8 cellular contexts compared by ENCODE assay signal in genomic region chr2:131105950-131106801, GRCh38. TPM values are rescaled to one million over a fixed set of nuclear protein-coding genes. Genes with fewer than 3 reads are reported as not detected.
DNase-seq lines count a peak whose midpoint lies in the region; ATAC-seq and TF ChIP-seq lines count a peak whose summit lies in the region.

No MANE protein-coding gene starts in this region.

- peak overlapping the region; percentile 78 for H3K9ac ChIP-seq in parathyroid adenoma

- peak overlapping the region; percentile 98 for H3K27ac Mint-ChIP-seq in activated T-helper 2 cell treated with anti-CD3 and anti-CD28 coated beads, Interferon-gamma antibody, Interleukin-2, Interleukin-4, amounts not matched to agents 10 μg/mL and 5 μg/mL and 100 μg/mL, durations not matched to agents 14 hours and 24 hours and 36 hours

- peak; percentile 55 for DNase-seq in activated naive CD4-positive, alpha-beta T cell treated with Interleukin-2 at 50 U/mL for 16 hours
- DNase-seq in activated naive CD4-positive, alpha-beta T cell (lab: John Stamatoyannopoulos, UW), result no peak
- peak; percentile 35 to 55 for DNase-seq in NCI-H526 (lab: John Stamatoyannopoulos, UW)
- DNase-seq in activated T-helper 2 cell treated with anti-CD3 and anti-CD28 coated beads, Interferon-gamma antibody, Interleukin-2, Interleukin-4, amounts not matched to agents 10 μg/mL and 5 μg/mL and 100 μg/mL, durations not matched to agents 14 hours and 24 hours and 36 hours (ENCODE audit: low spot score), result no peak
- peak; percentile 56 for DNase-seq in glomerular visceral epithelial cell (ENCODE audit: extremely low spot score)
- no peak for DNase-seq in NCI-H187 (lab: John Stamatoyannopoulos, UW)

- intact Hi-C loops in activated T-helper 2 cell treated with anti-CD3 and anti-CD28 coated beads, Interferon-gamma antibody, Interleukin-2, Interleukin-4, amounts not matched to agents 10 μg/mL and 5 μg/mL and 100 μg/mL, durations not matched to agents 14 hours and 24 hours and 36 hours (cut with micrococcal nuclease), result loop anchor here (1.0 to 10.0 kb wide), 6 partner anchors 9 to 731 kb away; partner anchors contain the start of gene FAM168B

- peak overlapping the region; percentile 100 for H3K4me3 Mint-ChIP-seq in activated T-helper 2 cell treated with anti-CD3 and anti-CD28 coated beads, Interferon-gamma antibody, Interleukin-2, Interleukin-4, amounts not matched to agents 10 μg/mL and 5 μg/mL and 100 μg/mL, durations not matched to agents 14 hours and 24 hours and 36 hours (ENCODE audit: low read depth)

- peak overlapping the region; percentile 91 for H2AFZ ChIP-seq in parathyroid adenoma

- H3K27me3 Mint-ChIP-seq in activated T-helper 2 cell treated with anti-CD3 and anti-CD28 coated beads, Interferon-gamma antibody, Interleukin-2, Interleukin-4, amounts not matched to agents 10 μg/mL and 5 μg/mL and 100 μg/mL, durations not matched to agents 14 hours and 24 hours and 36 hours (ENCODE audit: low read depth), result no peaks in the 10 kb centered on the region

- ATAC-seq in HG02852 (IDR thresholded peaks at IDR 0.05; ENCODE audit: unreplicated experiment), result peak; percentile 41

- peaks cover 50% of the 10 kb centered on the region for H3K4me1 Mint-ChIP-seq in activated T-helper 2 cell treated with anti-CD3 and anti-CD28 coated beads, Interferon-gamma antibody, Interleukin-2, Interleukin-4, amounts not matched to agents 10 μg/mL and 5 μg/mL and 100 μg/mL, durations not matched to agents 14 hours and 24 hours and 36 hours (ENCODE audit: low read depth)

- H3K79me2 ChIP-seq in parathyroid adenoma, result peaks cover 44% of the 10 kb centered on the region

- no peaks in the 10 kb centered on the region for H3K27me3 ChIP-seq in parathyroid adenoma (ENCODE audit: control insufficient read depth, insufficient read depth, low read length)

- TF ChIP-seq CTCF in parathyroid adenoma (IDR thresholded peaks at IDR 0.05), result no peak

- peaks cover 32% of the 10 kb centered on the region for H3K36me3 Mint-ChIP-seq in activated T-helper 2 cell treated with anti-CD3 and anti-CD28 coated beads, Interferon-gamma antibody, Interleukin-2, Interleukin-4, amounts not matched to agents 10 μg/mL and 5 μg/mL and 100 μg/mL, durations not matched to agents 14 hours and 24 hours and 36 hours (ENCODE audit: low read depth)

- peaks cover 11% of the 10 kb centered on the region for H3K4me1 ChIP-seq in parathyroid adenoma

- H3K4me2 ChIP-seq in parathyroid adenoma (ENCODE audit: low read length), result peak overlapping the region; percentile 86

- no peaks in the 10 kb centered on the region for H3K36me3 ChIP-seq in parathyroid adenoma (ENCODE audit: control insufficient read depth, insufficient read depth, low read length)

- H3K9me3 Mint-ChIP-seq in activated T-helper 2 cell treated with anti-CD3 and anti-CD28 coated beads, Interferon-gamma antibody, Interleukin-2, Interleukin-4, amounts not matched to agents 10 μg/mL and 5 μg/mL and 100 μg/mL, durations not matched to agents 14 hours and 24 hours and 36 hours, result no peaks in the 10 kb centered on the region

- no peaks in the 10 kb centered on the region for H3K9me3 ChIP-seq in parathyroid adenoma (ENCODE audit: control insufficient read depth, low read length)

- H3K27ac ChIP-seq in parathyroid adenoma, result peak overlapping the region; percentile 93

- peak overlapping the region; percentile 96 for H3K4me3 ChIP-seq in parathyroid adenoma (ENCODE audit: low read depth, low read length)

RNA-seq across cellular contexts. Expression of gene PLEKHB2, which starts 1.0 kb away (rescaled TPM):
- 72.3 and 72.9 TPM in 2 replicates for total RNA-seq in activated T-helper 2 cell treated with anti-CD3 and anti-CD28 coated beads, Interferon-gamma antibody, Interleukin-2, Interleukin-4, amounts not matched to agents 10 μg/mL and 5 μg/mL and 100 μg/mL, durations not matched to agents 14 hours and 24 hours and 36 hours

RNA-seq across cellular contexts. Expression of gene FAM168B, which starts 12.9 kb away (rescaled TPM):
- 69.0 and 70.3 TPM in 2 replicates for total RNA-seq in activated T-helper 2 cell treated with anti-CD3 and anti-CD28 coated beads, Interferon-gamma antibody, Interleukin-2, Interleukin-4, amounts not matched to agents 10 μg/mL and 5 μg/mL and 100 μg/mL, durations not matched to agents 14 hours and 24 hours and 36 hours

Comparison
In these comparisons a context has a peak if more than half of its experiments do, and no peak if none do; other contexts are left out.
1. DNase-seq: peak in activated naive CD4-positive, alpha-beta T cell treated with Interleukin-2 at 50 U/mL for 16 hours (single experiment), NCI-H526 (2 of 2) and glomerular visceral epithelial cell (single experiment); none in activated naive CD4-positive, alpha-beta T cell (0 of 4), activated T-helper 2 cell treated with anti-CD3 and anti-CD28 coated beads, Interferon-gamma antibody, Interleukin-2, Interleukin-4, amounts not matched to agents 10 μg/mL and 5 μg/mL and 100 μg/mL, durations not matched to agents 14 hours and 24 hours and 36 hours (single experiment) and NCI-H187 (0 of 2).